8 cellular contexts compared by ENCODE assay signal in genomic region chr1:44808938-44809917, GRCh38. TPM values are rescaled to one million over a fixed set of nuclear protein-coding genes. Genes with fewer than 3 reads are reported as not detected.
DNase-seq lines count a peak whose midpoint lies in the region; ATAC-seq, FAIRE-seq and TF ChIP-seq lines count a peak whose summit lies in the region.

No MANE protein-coding gene starts in this region.

- 15 to 18% (median 17%) methylated on average over 6 of the region's 6 CpGs for WGBS in small intestine, 3 donors

- H3K27ac ChIP-seq in small intestine (ENCODE audit: low read depth in 1 of 2, low read length in 1 of 2) = peak overlapping the region; percentile 98 to 99

- no peaks in the 10 kb centered on the region for H3K27me3 ChIP-seq in small intestine (ENCODE audit: control insufficient read depth in 2 of 2, insufficient read depth in 2 of 2, low read length in 2 of 2)

- TF ChIP-seq CTCF in GM12865 (IDR thresholded peaks at IDR 0.05; ENCODE audit: insufficient read depth, low read depth, low read length, missing control alignments) = no peak

- intact Hi-C loops in left ventricle myocardium superior (cut with micrococcal nuclease) = no loop called here

- peaks cover 0 to 3% of the 10 kb centered on the region in 2 donors for H3K36me3 ChIP-seq in small intestine (ENCODE audit: control insufficient read depth in 2 of 2, insufficient read depth in 2 of 2, low read length in 2 of 2)

- H3K4me1 ChIP-seq in small intestine (ENCODE audit: control insufficient read depth in 2 of 2, insufficient read depth in 1 of 2, low read depth in 1 of 2, low read length in 1 of 2) = peaks cover 25 to 28% of the 10 kb centered on the region in 2 donors

- H3K9me3 ChIP-seq in small intestine (ENCODE audit: control insufficient read depth, low read depth) = no peaks in the 10 kb centered on the region

- peak overlapping the region; percentile 35 for H3K4me3 ChIP-seq in GM12865 (ENCODE audit: low read depth, low read length)
- no peak overlapping the region for H3K4me3 ChIP-seq in small intestine (ENCODE audit: low read depth in 1 of 2, low read length in 2 of 2)

- ATAC-seq in HG02870 (IDR thresholded peaks at IDR 0.05; ENCODE audit: unreplicated experiment) (peak; percentile 42), left ventricle myocardium superior (no peak), GM18873 (IDR thresholded peaks at IDR 0.05; ENCODE audit: low FRiP score, unreplicated experiment) (no peak)

- DNase-seq in GM12865 (ENCODE audit: low read depth) (peak; percentile 93), RPMI8226 (peak; percentile 97), left ventricle myocardium superior (peak; percentile 66), small intestine (peak; percentile 82), NCI-H446 (lab: John Stamatoyannopoulos, UW) (no peak)
- peak; percentile 87 for DNase-seq in activated naive CD4-positive, alpha-beta T cell treated with anti-CD3 and anti-CD28 coated beads, Interleukin-2, amount 50 U/mL, for 16 hours

- no peak for FAIRE-seq in small intestine (lab: Jason Lieb, UNC)

RNA-seq across cellular contexts. Expression of gene BTBD19, which starts 0.9 kb away (rescaled TPM):
- total RNA-seq in left ventricle myocardium superior = 2.5 TPM
- 1 to 10 TPM; 1.1 to 2.0 (median 1.3) TPM for polyA plus RNA-seq in small intestine

RNA-seq across cellular contexts. Expression of gene DYNLT4, which starts 2.1 kb away (rescaled TPM):
- 0.35 TPM for total RNA-seq in left ventricle myocardium superior
- under 1 TPM in 1 of 3 donors, not detected in 2; 0.46 TPM for polyA plus RNA-seq in small intestine

RNA-seq across cellular contexts. Expression of gene PLK3, which starts 9.1 kb away (rescaled TPM):
- 7.5 TPM for total RNA-seq in left ventricle myocardium superior
- polyA plus RNA-seq in small intestine = 10 to 100 TPM in 1 of 3 donors, 1 to 10 TPM in 2; 5.4 to 11.9 (median 9.4) TPM

RNA-seq across cellular contexts. Expression of gene BEST4, which starts 21.3 kb away (rescaled TPM):
- total RNA-seq in left ventricle myocardium superior = 0.12 TPM
- polyA plus RNA-seq in small intestine = 10 to 100 TPM in 1 of 3 donors, 1 to 10 TPM in 2; 7.4 to 20.5 (median 9.0) TPM

RNA-seq across cellular contexts. Expression of gene PTCH2, which starts 33.8 kb away (rescaled TPM):
- 0.40 TPM for total RNA-seq in left ventricle myocardium superior
- under 1 TPM; 0.27 to 0.45 (median 0.27) TPM for polyA plus RNA-seq in small intestine

Comparison
In these comparisons a context has a peak if more than half of its experiments do, and no peak if none do; other contexts are left out.
1. DNase-seq: peak in GM12865 (single experiment), RPMI8226 (single experiment), activated naive CD4-positive, alpha-beta T cell treated with anti-CD3 and anti-CD28 coated beads, Interleukin-2, amount 50 U/mL, for 16 hours (single experiment), left ventricle myocardium superior (single experiment) and small intestine (single experiment); none in NCI-H446 (0 of 2).